Comparison of ENCODE assay signal across 8 cellular contexts in the genomic region with DNA sequence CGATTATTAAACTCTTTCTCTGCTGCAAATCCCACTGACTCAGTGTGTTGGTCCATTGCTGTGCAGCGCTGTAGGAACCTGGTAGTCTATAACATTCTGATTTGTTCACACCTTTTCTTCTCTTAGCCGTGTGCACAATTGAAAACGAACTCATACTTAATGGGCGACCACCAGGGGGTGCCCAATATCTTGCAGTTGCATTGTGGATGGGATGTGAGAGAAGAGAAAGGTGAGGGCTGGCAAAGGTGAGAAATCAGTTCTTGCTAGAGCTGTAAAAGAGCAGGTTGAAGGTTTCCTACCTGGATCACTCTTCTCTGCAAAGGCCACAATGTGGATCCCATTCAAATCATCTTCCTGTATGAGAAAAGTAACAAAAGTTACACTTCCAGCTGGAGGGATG. TPM values are rescaled to one million over a fixed set of nuclear protein-coding genes. Genes with fewer than 3 reads are reported as not detected.
DNase-seq lines count a peak whose midpoint lies in the region; ATAC-seq and TF ChIP-seq lines count a peak whose summit lies in the region.

No MANE protein-coding gene starts in this region.

- H3K27ac Mint-ChIP-seq in natural killer cell: no peak overlapping the region

- no peaks in the 10 kb centered on the region for H3K27me3 Mint-ChIP-seq in natural killer cell (ENCODE audit: low read depth in 2 of 2)

- H3K9ac ChIP-seq in parathyroid adenoma: no peak overlapping the region

- H3K4me3 ChIP-seq in AG10803 (ENCODE audit: low read length) (no peak overlapping the region), GM12875 (ENCODE audit: low read depth, low read length) (no peak overlapping the region), esophagus muscularis mucosa (no peak overlapping the region), parathyroid adenoma (ENCODE audit: low read depth, low read length) (no peak overlapping the region)

- TF ChIP-seq CTCF in AG10803 (conservative IDR thresholded peaks at IDR 0.05; ENCODE audit: low read length): peak; percentile 47
- TF ChIP-seq CTCF in GM12875 (IDR thresholded peaks at IDR 0.05; ENCODE audit: borderline replicate concordance, insufficient read depth, low read depth, low read length): peak; percentile 44; the same call in 1 of the 2 replicates
- TF ChIP-seq CTCF in esophagus muscularis mucosa (IDR thresholded peaks at IDR 0.05): peak; percentile 66 to 69 (median 67)
- peak; percentile 23 for TF ChIP-seq CTCF in parathyroid adenoma (IDR thresholded peaks at IDR 0.05)
- TF ChIP-seq CTCF in natural killer cell (IDR thresholded peaks at IDR 0.05): no peak

- H3K4me1 ChIP-seq in esophagus muscularis mucosa (peaks cover 0 to 7% (median 2%) of the 10 kb centered on the region in 4 donors), parathyroid adenoma (no peaks in the 10 kb centered on the region)

- no peaks in the 10 kb centered on the region for H3K9me3 Mint-ChIP-seq in natural killer cell

- H3K4me1 Mint-ChIP-seq in natural killer cell: no peaks in the 10 kb centered on the region

- no peaks in the 10 kb centered on the region for H3K36me3 Mint-ChIP-seq in natural killer cell

- TF ChIP-seq EP300 in esophagus muscularis mucosa (IDR thresholded peaks at IDR 0.05): no peak

- H3K36me3 ChIP-seq in esophagus muscularis mucosa: peaks cover 0 to 17% (median 4%) of the 10 kb centered on the region in 4 donors
- no peaks in the 10 kb centered on the region for H3K36me3 ChIP-seq in parathyroid adenoma (ENCODE audit: control insufficient read depth, insufficient read depth, low read length)

- H2AFZ ChIP-seq in parathyroid adenoma: no peak overlapping the region

- no peaks in the 10 kb centered on the region for H3K79me2 ChIP-seq in parathyroid adenoma

- 41% methylated on average over 5 of the region's 5 CpGs for WGBS in esophagus muscularis mucosa

- no peak overlapping the region for H3K4me3 Mint-ChIP-seq in natural killer cell

- H3K9me3 ChIP-seq in esophagus muscularis mucosa (no peaks in the 10 kb centered on the region), parathyroid adenoma (ENCODE audit: control insufficient read depth, low read length) (no peaks in the 10 kb centered on the region)

- H3K4me2 ChIP-seq in parathyroid adenoma (ENCODE audit: low read length): no peak overlapping the region

- H3K27ac ChIP-seq in esophagus muscularis mucosa (replicated peaks in 1 of 4): no peak overlapping the region
- no peak overlapping the region for H3K27ac ChIP-seq in parathyroid adenoma

- DNase-seq in AG10803 (ENCODE audit: low read depth) (peak; percentile 6), RPMI8226 (peak; percentile 28), esophagus muscularis mucosa (ENCODE audit: extremely low spot score) (no peak), natural killer cell (no peak)
- no peak for DNase-seq in stimulated activated naive CD4-positive, alpha-beta T cell treated with Interleukin-2 at 50 U/mL for 16 hours (lab: John Stamatoyannopoulos, UW)

- H3K27me3 ChIP-seq in esophagus muscularis mucosa (no peaks in the 10 kb centered on the region), parathyroid adenoma (ENCODE audit: control insufficient read depth, insufficient read depth, low read length) (no peaks in the 10 kb centered on the region)

- no peak for TF ChIP-seq POLR2A in esophagus muscularis mucosa (IDR thresholded peaks at IDR 0.05; ENCODE audit: low read depth)

- intact Hi-C loops in esophagus muscularis mucosa (cut with DNase I): loop anchor here (2.0 kb wide), 1 partner anchor 55 kb away; no protein-coding TSS in a partner anchor
- intact Hi-C loops in natural killer cell (cut with micrococcal nuclease): no loop called here

- ATAC-seq in HG03378 (IDR thresholded peaks at IDR 0.05; ENCODE audit: unreplicated experiment) (no peak), natural killer cell (no peak)

RNA-seq across cellular contexts. Expression of a gene that starts 51.0 kb away (rescaled TPM):
- 100 to 1,000 TPM in 3 of 4 donors, 10 to 100 TPM in 1; 95.6 to 138 (median 108) TPM for total RNA-seq in esophagus muscularis mucosa
- total RNA-seq in natural killer cell: not detected

Comparison
In these comparisons a context has a peak if more than half of its experiments do, and no peak if none do; other contexts are left out.
1. DNase-seq: peak in AG10803 (single experiment) and RPMI8226 (single experiment); none in esophagus muscularis mucosa (single experiment), natural killer cell (single experiment) and stimulated activated naive CD4-positive, alpha-beta T cell treated with Interleukin-2 at 50 U/mL for 16 hours (single experiment).
2. RNA of a gene that starts 51.0 kb away (total RNA-seq): 95.6 to 138 TPM in esophagus muscularis mucosa; not detected in natural killer cell; every median in the first group is over 10 times any median in the second.